Comparison of ENCODE assay signal across 17 cellular contexts in the genomic region with DNA sequence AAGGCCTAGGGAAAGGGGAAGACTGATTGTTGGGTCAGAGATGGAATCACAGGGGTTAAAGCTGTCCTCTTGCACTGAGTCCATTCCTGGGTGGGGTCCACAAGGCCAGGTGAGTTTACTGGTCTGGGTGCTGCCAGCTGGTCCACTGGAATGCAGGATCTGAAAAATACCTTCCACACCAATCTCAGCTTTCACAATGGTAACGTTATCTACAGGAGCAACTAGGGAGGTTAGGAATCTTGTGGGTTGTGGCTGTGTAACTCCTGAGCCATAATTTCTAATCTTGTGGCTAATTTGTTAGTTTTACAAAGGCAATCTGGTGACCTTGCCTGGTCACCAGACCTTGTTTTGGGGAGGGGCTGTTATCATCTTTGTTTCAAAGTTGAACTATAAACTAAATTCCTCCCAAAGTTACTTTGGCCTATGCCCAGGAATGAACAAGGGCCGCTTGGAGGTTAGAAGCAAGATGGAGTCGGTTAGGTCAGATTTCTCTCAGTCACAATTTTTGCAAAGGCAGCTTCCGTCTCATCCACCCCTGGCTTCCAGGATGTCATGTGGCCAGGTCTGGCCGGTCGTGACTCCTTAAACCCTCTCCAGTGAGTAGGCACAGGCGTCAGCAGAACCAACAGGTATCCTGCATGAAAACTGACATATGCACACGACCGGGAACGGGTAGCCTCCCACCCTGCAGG.
DNase-seq lines count a peak whose midpoint lies in the region; TF ChIP-seq lines count a peak whose summit lies in the region.
"Had no signal": no experiment of that assay in that cellular context is flagged by ENCODE, and none has a peak within 500 bp of the region (broad histone marks: within the 10 kb centered on the region; RNA-seq: fewer than 3 reads in every experiment).

No MANE protein-coding gene starts in this region.

- H3K4me1 Mint-ChIP-seq in Calu3 (ENCODE audit: low read depth, unreplicated experiment) (peaks cover 31% of the 10 kb centered on the region), type B pancreatic cell (ENCODE audit: unreplicated experiment) (peaks cover 3% of the 10 kb centered on the region)

- H3K9me3 ChIP-seq in testis, result no peaks in the 10 kb centered on the region
- H3K9me3 ChIP-seq: BE2C had no signal

- H3K27me3 Mint-ChIP-seq in Calu3 (ENCODE audit: unreplicated experiment) (no peaks in the 10 kb centered on the region), type B pancreatic cell (no peaks in the 10 kb centered on the region)

- intact Hi-C loops in Calu3 (cut with micrococcal nuclease; ENCODE audit: unreplicated experiment), result loop anchor here (10.0 kb wide), 1 partner anchor 56 kb away; no protein-coding TSS in a partner anchor
- intact Hi-C loops in testis (cut with DNase I; ENCODE audit: low total_unique reads), result no loop called here

- no peak overlapping the region for H3K4me3 ChIP-seq in testis

- H3K36me3 Mint-ChIP-seq in Calu3 (ENCODE audit: insufficient read depth, unreplicated experiment) (no peaks in the 10 kb centered on the region), type B pancreatic cell (no peaks in the 10 kb centered on the region)

- no peaks in the 10 kb centered on the region for H3K27me3 ChIP-seq in testis
- H3K27me3 ChIP-seq: BE2C had no signal

- CTCF ChIA-PET in Calu3 (lab: Charles Lee), result no interaction called here

- no peak overlapping the region for H3K27ac Mint-ChIP-seq in Calu3 (ENCODE audit: unreplicated experiment)
- no peak overlapping the region for H3K27ac Mint-ChIP-seq in type B pancreatic cell
- H3K27ac Mint-ChIP-seq: HFFc6 had no signal

- H3K4me1 ChIP-seq in testis, result peaks cover 22% of the 10 kb centered on the region
- H3K4me1 ChIP-seq: BE2C had no signal

- no peak overlapping the region for H3K4me3 Mint-ChIP-seq in Calu3 (ENCODE audit: low read depth, unreplicated experiment)
- no peak overlapping the region for H3K4me3 Mint-ChIP-seq in type B pancreatic cell
- H3K4me3 Mint-ChIP-seq: HFFc6 had no signal

- no peak for TF ChIP-seq CTCF in Calu3 (IDR thresholded peaks at IDR 0.05; ENCODE audit: unreplicated experiment)
- TF ChIP-seq CTCF in testis (IDR thresholded peaks at IDR 0.05), result no peak
- TF ChIP-seq CTCF in type B pancreatic cell (conservative IDR thresholded peaks at IDR 0.05), result no peak

- H3K36me3 ChIP-seq in testis (ENCODE audit: low read depth, missing control alignments), result no peaks in the 10 kb centered on the region
- H3K36me3 ChIP-seq: BE2C had no signal

- no peak for TF ChIP-seq POLR2A in testis (IDR thresholded peaks at IDR 0.05)

- no TSS peak for BruUV-seq in Calu3 (replicated peaks; lab: Mats Ljungman, UMichigan)

- DNase-seq in Calu3 (peak; percentile 34), NCI-H226 (peak; percentile 70), islet precursor cell (peak; percentile 57), testis (peak; percentile 34), NCI-H1105 (lab: John Stamatoyannopoulos, UW) (no peak), type B pancreatic cell (ENCODE audit: extremely low spot score, unreplicated experiment) (no peak)
- no peak for DNase-seq in NK-92 treated with Interleukin-12 subunit alpha and Interleukin-12 subunit beta, amount 100 ng/mL, for 24 hours (lab: John Stamatoyannopoulos, UW)
- DNase-seq: BE2C, H7, HFFc6, KG1, NCI-H1105 treated with DMSO at 0.1 percent for 48 hours, NCI-H2081, NCI-H2171 treated with DMSO at 0.1 percent for 48 hours, NCI-H446, NCI-H526, OCI-M1 had no signal

- H3K9me3 Mint-ChIP-seq in Calu3 (ENCODE audit: low read depth, unreplicated experiment) (no peaks in the 10 kb centered on the region), type B pancreatic cell (peaks cover 5% of the 10 kb centered on the region)
- H3K9me3 Mint-ChIP-seq: HFFc6 had no signal

- 76 to 78% methylated on average over 6 to 10 of the region's 10 CpGs for WGBS in testis, 2 donors

- H3K27ac ChIP-seq in testis, result peak overlapping the region in 1 of 2 donors; percentile 3

Comparison
In these comparisons a context has a peak if more than half of its experiments do, and no peak if none do; other contexts are left out.
1. DNase-seq: peak in Calu3 (single experiment), NCI-H226 (single experiment), islet precursor cell (single experiment) and testis (single experiment); none in NCI-H1105 (single experiment), NK-92 treated with Interleukin-12 subunit alpha and Interleukin-12 subunit beta, amount 100 ng/mL, for 24 hours (single experiment) and type B pancreatic cell (single experiment).